8 cellular contexts compared by ENCODE assay signal in genomic region chr3:168094580-168094876, GRCh38. TPM values are rescaled to one million over a fixed set of nuclear protein-coding genes. Genes with fewer than 3 reads are reported as not detected.
DNase-seq lines count a peak whose midpoint lies in the region; ATAC-seq and TF ChIP-seq lines count a peak whose summit lies in the region.

No MANE protein-coding gene starts in this region.

- TF ChIP-seq CTCF in OCI-LY7 (conservative IDR thresholded peaks at IDR 0.05; ENCODE audit: low read length) (no peak), endothelial cell (IDR thresholded peaks at IDR 0.05; ENCODE audit: unreplicated experiment) (no peak), neural cell (IDR thresholded peaks at IDR 0.05; ENCODE audit: poor library complexity, severe bottlenecking) (no peak)

- CTCF ChIA-PET in OCI-LY7 (lab: Charles Lee; ENCODE audit: unreplicated experiment): interaction anchor here (0.6 to 1.3 kb wide), 2 partner anchors 71 to 112 kb away, joined by 3 to 6 read pairs; no protein-coding TSS in a partner anchor

- no peaks in the 10 kb centered on the region for H3K9me3 Mint-ChIP-seq in endothelial cell (ENCODE audit: unreplicated experiment)

- no peaks in the 10 kb centered on the region for H3F3A ChIP-seq in neural cell (ENCODE audit: insufficient read depth, low read length, poor library complexity, severe bottlenecking)

- peak; percentile 45 for ATAC-seq in GM18868 (IDR thresholded peaks at IDR 0.05; ENCODE audit: unreplicated experiment)
- no peak for ATAC-seq in GM18498 (IDR thresholded peaks at IDR 0.05; ENCODE audit: unreplicated experiment)
- no peak for ATAC-seq in HG03342 (IDR thresholded peaks at IDR 0.05; ENCODE audit: unreplicated experiment)
- ATAC-seq in left lobe of liver: no peak

- H3K9me3 ChIP-seq in OCI-LY7 (ENCODE audit: low read length) (no peaks in the 10 kb centered on the region), neural cell (ENCODE audit: low read length) (no peaks in the 10 kb centered on the region)

- BruUV-seq in OCI-LY7 (replicated peaks; lab: Mats Ljungman, UMichigan): no TSS peak

- H3K9me2 ChIP-seq in OCI-LY7 (ENCODE audit: insufficient read depth, low read length) (no peaks in the 10 kb centered on the region), neural cell (ENCODE audit: insufficient read depth, low read length) (no peaks in the 10 kb centered on the region)

- H3K9ac ChIP-seq in neural cell (ENCODE audit: low read length): peak overlapping the region; percentile 59

- H3K36me3 Mint-ChIP-seq in endothelial cell (ENCODE audit: low read depth, unreplicated experiment): no peaks in the 10 kb centered on the region

- H3K79me2 ChIP-seq in OCI-LY7 (ENCODE audit: insufficient read depth, low read depth, low read length) (peaks cover 51% of the 10 kb centered on the region), neural cell (replicated peaks; ENCODE audit: insufficient read depth, low read length) (peaks cover 31% of the 10 kb centered on the region)

- H3K4me2 ChIP-seq in OCI-LY7 (ENCODE audit: low read length): peak overlapping the region; percentile 97
- H3K4me2 ChIP-seq in neural cell (ENCODE audit: low read length): peak overlapping the region; percentile 57

- peaks cover 3% of the 10 kb centered on the region for H3K27me3 Mint-ChIP-seq in endothelial cell (ENCODE audit: unreplicated experiment)

- peaks cover 43% of the 10 kb centered on the region for H3K4me1 ChIP-seq in OCI-LY7 (ENCODE audit: insufficient read depth, low read length, poor library complexity, severe bottlenecking)

- peak overlapping the region; percentile 48 for H3K27ac Mint-ChIP-seq in endothelial cell (ENCODE audit: unreplicated experiment)

- intact Hi-C loops in OCI-LY7 (cut with micrococcal nuclease; ENCODE audit: unreplicated experiment): loop anchor here (2.0 to 10.0 kb wide), 3 partner anchors 70 to 1850 kb away; partner anchors contain the start of gene MYNN

- H3K4me3 ChIP-seq in OCI-LY7 (ENCODE audit: low read depth, low read length, poor library complexity, severe bottlenecking) (peak overlapping the region; percentile 80), neural cell (ENCODE audit: low read length) (peak overlapping the region; percentile 92)

- H3K4me1 Mint-ChIP-seq in endothelial cell (ENCODE audit: unreplicated experiment): peaks cover 25% of the 10 kb centered on the region

- no peak for TF ChIP-seq EP300 in neural cell (conservative IDR thresholded peaks at IDR 0.05; ENCODE audit: poor library complexity, severe bottlenecking)

- DNase-seq in OCI-LY7 (ENCODE audit: low spot score): no peak
- DNase-seq in endothelial cell (ENCODE audit: low spot score): no peak
- no peak for DNase-seq in left lobe of liver (ENCODE audit: low spot score)
- DNase-seq in DMS153 (lab: John Stamatoyannopoulos, UW): no peak

- TF ChIP-seq RAD21 in neural cell (conservative IDR thresholded peaks at IDR 0.05): no peak

- H3K27me3 ChIP-seq in neural cell (ENCODE audit: insufficient read depth, low read depth, low read length): no peaks in the 10 kb centered on the region

- H4K20me1 ChIP-seq in OCI-LY7 (ENCODE audit: insufficient read depth, low read length) (peaks cover 24% of the 10 kb centered on the region), neural cell (ENCODE audit: insufficient read depth) (no peaks in the 10 kb centered on the region)

- H3K27ac ChIP-seq in OCI-LY7 (ENCODE audit: low read depth, low read length, poor library complexity, severe bottlenecking) (peak overlapping the region; percentile 84), neural cell (ENCODE audit: low read length) (no peak overlapping the region)

- peak overlapping the region; percentile 93 for H3K4me3 Mint-ChIP-seq in endothelial cell (ENCODE audit: unreplicated experiment)

- POLR2A ChIA-PET in OCI-LY7 (lab: Charles Lee): interaction anchor here (0.8 to 2.8 kb wide), 12 partner anchors 15 to 251 kb away, joined by 3 to 16 read pairs (median 4); no protein-coding TSS in a partner anchor

- no peak overlapping the region for H2AFZ ChIP-seq in OCI-LY7 (ENCODE audit: low read length)
- H2AFZ ChIP-seq in neural cell (ENCODE audit: low read depth, low read length): peak overlapping the region; percentile 57

- H3K36me3 ChIP-seq in OCI-LY7 (ENCODE audit: insufficient read depth, low read length) (no peaks in the 10 kb centered on the region), neural cell (ENCODE audit: insufficient read depth, low read length) (no peaks in the 10 kb centered on the region)

TF ChIP-seq in neural cell, 6 proteins besides CTCF, POLR2A, EP300 and RAD21:
- no peak for TF ChIP-seq TAF1 (IDR thresholded peaks at IDR 0.05; ENCODE audit: low read depth)

RNA-seq across cellular contexts. Expression of gene GOLIM4, which starts 1.2 kb away (rescaled TPM):
- 31.2 and 42.6 TPM in 2 replicates for total RNA-seq in OCI-LY7 (2014; rRNA removed; shearing (Covaris generic))
- 42.8 and 46.6 TPM in 2 replicates for total RNA-seq in OCI-LY7 (2022)
- total RNA-seq in endothelial cell (ENCODE audit: unreplicated experiment): 35.9 TPM
- 1.9 and 3.2 TPM in 2 replicates for polyA plus RNA-seq in neural cell
- polyA minus RNA-seq in neural cell: 10.7 and 11.3 TPM in 2 replicates
- 39.2 TPM for total RNA-seq in left lobe of liver
